6 cellular contexts compared by ENCODE assay signal in the genomic region with DNA sequence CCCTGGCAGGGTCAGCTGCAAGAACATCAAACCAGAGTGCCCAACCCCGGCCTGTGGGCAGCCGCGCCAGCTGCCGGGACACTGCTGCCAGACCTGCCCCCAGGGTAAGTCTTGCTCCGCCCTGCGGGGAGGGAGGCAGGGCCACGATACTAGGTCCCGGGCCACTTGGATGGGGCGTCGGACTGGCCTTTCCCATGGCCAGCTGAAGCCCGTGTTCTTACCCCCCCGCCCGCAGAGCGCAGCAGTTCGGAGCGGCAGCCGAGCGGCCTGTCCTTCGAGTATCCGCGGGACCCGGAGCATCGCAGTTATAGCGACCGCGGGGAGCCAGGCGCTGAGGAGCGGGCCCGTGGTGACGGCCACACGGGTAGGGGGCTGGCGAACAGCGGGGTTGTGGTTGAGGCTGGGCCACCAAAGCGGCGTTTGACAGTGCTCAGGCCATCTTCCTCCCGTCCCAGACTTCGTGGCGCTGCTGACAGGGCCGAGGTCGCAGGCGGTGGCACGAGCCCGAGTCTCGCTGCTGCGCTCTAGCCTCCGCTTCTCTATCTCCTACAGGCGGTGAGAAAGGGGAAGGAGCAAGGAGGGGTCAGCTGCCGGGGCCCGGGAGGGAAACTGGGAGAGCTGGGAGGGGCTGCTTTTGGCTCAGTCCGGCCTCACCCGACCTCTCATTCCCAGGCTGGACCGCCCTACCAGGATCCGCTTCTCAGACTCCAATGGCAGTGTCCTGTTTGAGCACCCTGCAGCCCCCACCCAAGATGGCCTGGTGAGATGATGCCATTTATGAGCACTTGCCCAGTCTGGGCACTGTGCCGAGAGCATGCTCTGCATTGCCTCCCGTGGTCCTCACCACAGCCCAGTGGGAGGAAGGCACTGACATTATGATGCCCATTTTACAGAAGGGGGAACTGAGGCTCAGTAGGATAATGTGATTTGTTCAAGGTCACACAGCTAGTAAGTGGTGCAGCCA. TPM values are rescaled to one million over a fixed set of nuclear protein-coding genes. Genes with fewer than 3 reads are reported as not detected.
DNase-seq lines count a peak whose midpoint lies in the region; ATAC-seq and TF ChIP-seq lines count a peak whose summit lies in the region.

No MANE protein-coding gene starts in this region.

- no peak for ATAC-seq in HG03045 (IDR thresholded peaks at IDR 0.05; ENCODE audit: unreplicated experiment)

- H3K36me3 ChIP-seq in mucosa of stomach (ENCODE audit: control insufficient read depth, insufficient read depth, low read length) = no peaks in the 10 kb centered on the region

- H3K27ac Mint-ChIP-seq in Calu3 (ENCODE audit: unreplicated experiment) = no peak overlapping the region

- H3K27me3 ChIP-seq in mucosa of stomach (ENCODE audit: control insufficient read depth, insufficient read depth, low read length) = peaks cover 49% of the 10 kb centered on the region

- H3K4me1 Mint-ChIP-seq in Calu3 (ENCODE audit: low read depth, unreplicated experiment) = no peaks in the 10 kb centered on the region

- no peak for TF ChIP-seq CTCF in Calu3 (IDR thresholded peaks at IDR 0.05; ENCODE audit: unreplicated experiment)

- H3K27me3 Mint-ChIP-seq in Calu3 (ENCODE audit: unreplicated experiment) = peaks cover 94% of the 10 kb centered on the region

- no peak overlapping the region for H3K4me3 Mint-ChIP-seq in Calu3 (ENCODE audit: low read depth, unreplicated experiment)

- CTCF ChIA-PET in Calu3 (lab: Charles Lee) = interaction anchor here (0.9 kb wide), 1 partner anchor 10 kb away, joined by 5 read pairs; no protein-coding TSS in a partner anchor

- intact Hi-C loops in Calu3 (cut with micrococcal nuclease; ENCODE audit: unreplicated experiment) = no loop called here

- BruUV-seq in Calu3 (replicated peaks; lab: Mats Ljungman, UMichigan) = no TSS peak

- peak; percentile 25 for DNase-seq in Calu3
- DNase-seq in SK-N-DZ (ENCODE audit: low spot score) = no peak
- no peak for DNase-seq in NCI-H2029 treated with DMSO at 0.1 percent for 48 hours (lab: John Stamatoyannopoulos, UW)

- peak overlapping the region; percentile 2 for H3K4me3 ChIP-seq in mucosa of stomach (ENCODE audit: low read length)

- H3K4me1 ChIP-seq in mucosa of stomach (ENCODE audit: control insufficient read depth, insufficient read depth, low read length) = peaks cover 24% of the 10 kb centered on the region

- H3K9me3 ChIP-seq in mucosa of stomach (ENCODE audit: control insufficient read depth, low read length) = no peaks in the 10 kb centered on the region

- H3K36me3 Mint-ChIP-seq in Calu3 (ENCODE audit: insufficient read depth, unreplicated experiment) = no peaks in the 10 kb centered on the region

- H3K27ac ChIP-seq in angular gyrus (ENCODE audit: low read depth, low read length) = peak overlapping the region; percentile 2

- H3K9ac ChIP-seq in mucosa of stomach (ENCODE audit: low read length) = no peak overlapping the region

- no peaks in the 10 kb centered on the region for H3K9me3 Mint-ChIP-seq in Calu3 (ENCODE audit: low read depth, unreplicated experiment)

RNA-seq across cellular contexts. Expression of a gene that starts 1.7 kb away (rescaled TPM):
- not detected in 2 replicates for total RNA-seq in Calu3 (2022)
- polyA plus RNA-seq in SK-N-DZ (2014; cell fraction: cytosol; rRNA removed) = 6.1 and 15.3 TPM in 2 replicates
- polyA plus RNA-seq in SK-N-DZ (2014; cell fraction: nucleus; rRNA removed) = 203 and 207 TPM in 2 replicates

RNA-seq across cellular contexts. Expression of a gene that starts 3.5 kb away (rescaled TPM):
- total RNA-seq in Calu3 (2022) = not detected in 2 replicates
- polyA plus RNA-seq in SK-N-DZ (2014; cell fraction: cytosol; rRNA removed) = 2.1 and 3.2 TPM in 2 replicates
- polyA plus RNA-seq in SK-N-DZ (2014; cell fraction: nucleus; rRNA removed) = 1.5 and 5.1 TPM in 2 replicates

RNA-seq across cellular contexts. Expression of a gene that starts 20.0 kb away (rescaled TPM):
- 128 and 131 TPM in 2 replicates for total RNA-seq in Calu3 (2022)
- 212 and 257 TPM in 2 replicates for polyA plus RNA-seq in SK-N-DZ (2014; cell fraction: cytosol; rRNA removed)
- 178 and 207 TPM in 2 replicates for polyA plus RNA-seq in SK-N-DZ (2014; cell fraction: nucleus; rRNA removed)

RNA-seq across cellular contexts. Expression of a gene that starts 20.1 kb away (rescaled TPM):
- 22.9 and 25.3 TPM in 2 replicates for total RNA-seq in Calu3 (2022)
- polyA plus RNA-seq in SK-N-DZ (2014; cell fraction: cytosol; rRNA removed) = 10.6 and 18.8 TPM in 2 replicates
- 85.0 and 92.0 TPM in 2 replicates for polyA plus RNA-seq in SK-N-DZ (2014; cell fraction: nucleus; rRNA removed)

RNA-seq across cellular contexts. Expression of a gene that starts 44.1 kb away (rescaled TPM):
- 24.4 and 29.2 TPM in 2 replicates for total RNA-seq in Calu3 (2022)
- 39.7 and 60.4 TPM in 2 replicates for polyA plus RNA-seq in SK-N-DZ (2014; cell fraction: cytosol; rRNA removed)
- polyA plus RNA-seq in SK-N-DZ (2014; cell fraction: nucleus; rRNA removed) = 45.1 and 58.4 TPM in 2 replicates
